In genomic region chr5:34486808-34487201, GRCh38 we compare ENCODE assay signal across 12 cellular contexts.
DNase-seq lines count a peak whose midpoint lies in the region; ATAC-seq, FAIRE-seq and TF ChIP-seq lines count a peak whose summit lies in the region.
"Had no signal": no experiment of that assay in that cellular context is flagged by ENCODE, and none has a peak within 500 bp of the region (broad histone marks: within the 10 kb centered on the region; RNA-seq: fewer than 3 reads in every experiment).

No MANE protein-coding gene starts in this region.

- TF ChIP-seq CTCF in OCI-LY3 (IDR thresholded peaks at IDR 0.05; ENCODE audit: low read depth, low read length) (no peak), H1 (IDR thresholded peaks at IDR 0.05; ENCODE audit: control extremely low read depth in 1 of 3, insufficient read depth in 1 of 3, low read depth in 1 of 3, low read length in 3 of 3) (no peak), transverse colon (IDR thresholded peaks at IDR 0.05) (no peak)

- no peak for TF ChIP-seq EP300 in H1 (IDR thresholded peaks at IDR 0.05; ENCODE audit: borderline replicate concordance in 1 of 2, low read depth in 2 of 2, low read length in 2 of 2)
- no peak for TF ChIP-seq EP300 in transverse colon (IDR thresholded peaks at IDR 0.05; ENCODE audit: low read depth)

- H2AFZ ChIP-seq in OCI-LY3 (ENCODE audit: low read depth, low read length): peak overlapping the region; percentile 46; the same call in 1 of the 2 replicates
- H2AFZ ChIP-seq in H1 (ENCODE audit: low read length): no peak overlapping the region
- no peak overlapping the region for H2AFZ ChIP-seq in Karpas-422 (ENCODE audit: low read length)

- H3K56ac ChIP-seq in H1 (replicated peaks; ENCODE audit: insufficient read length, low read depth, low read length): no peak overlapping the region

- CTCF ChIA-PET in H1 (lab: Charles Lee; ENCODE audit: partially characterized antibody): interaction anchor here (0.6 to 5.0 kb wide), 25 partner anchors 9 to 517 kb away, joined by 3 to 44 read pairs (median 6); no protein-coding TSS in a partner anchor

- H3K9ac ChIP-seq in OCI-LY3 (ENCODE audit: low read length) (no peak overlapping the region), H1 (replicated peaks in 1 of 4; ENCODE audit: extremely low read depth in 1 of 4, low read depth in 3 of 4, low read length in 3 of 4) (no peak overlapping the region), Karpas-422 (ENCODE audit: low read length) (no peak overlapping the region)
- H3K9ac ChIP-seq: BLaER1 treated with 17β-estradiol and CSF1 and Interleukin-3, amounts not matched to agents 10 nM and 100 nM had no signal

- intact Hi-C loops in transverse colon (cut with DNase I; ENCODE audit: low total_unique reads): loop anchor here (1.0 kb wide), 1 partner anchor 411 kb away; no protein-coding TSS in a partner anchor

- peak in 1 of 2 experiments; percentile 24 for DNase-seq in H1 (ENCODE audit: low read depth in 1 of 2, low spot score in 2 of 2)
- no peak for DNase-seq in transverse colon
- DNase-seq in Karpas-422: no peak
- no peak for DNase-seq in NCI-H446 (lab: John Stamatoyannopoulos, UW)
- DNase-seq in activated T-cell treated with anti-CD3 and anti-CD28 coated beads for 4 hours: no peak

- H2AK5ac ChIP-seq in H1 (ENCODE audit: low read depth, low read length): no peak overlapping the region

- TF ChIP-seq POLR2A in H1 (IDR thresholded peaks at IDR 0.05; ENCODE audit: control extremely low read depth in 1 of 2, low read depth in 2 of 2, low read length in 2 of 2) (no peak), transverse colon (IDR thresholded peaks at IDR 0.05) (no peak)

- peak overlapping the region; percentile 46 for H4K91ac ChIP-seq in H1 (replicated peaks; ENCODE audit: insufficient read length, low read length)

- in situ Hi-C loops in transverse colon (cut with MboI; ENCODE audit: low pct_ligation_motif_present in 1 of 4, low pct_unique_long_range_greater_than_20kb in 1 of 4, low sequenced_read_pairs in 3 of 4): loop anchor here (10.0 to 25.0 kb wide), 2 partner anchors 418 to 525 kb away; no protein-coding TSS in a partner anchor

- H3K14ac ChIP-seq in H1 (ENCODE audit: insufficient read length): no peak overlapping the region

- H3K4me2 ChIP-seq in OCI-LY3 (ENCODE audit: low read length) (peak overlapping the region; percentile 60), H1 (ENCODE audit: insufficient read depth in 1 of 2, low read depth in 2 of 2, low read length in 2 of 2) (no peak overlapping the region), Karpas-422 (ENCODE audit: low read depth, low read length, poor library complexity, severe bottlenecking) (no peak overlapping the region)
- H3K4me2 ChIP-seq: BLaER1 treated with 17β-estradiol and CSF1 and Interleukin-3, amounts not matched to agents 10 nM and 100 nM had no signal

- H4K20me1 ChIP-seq in OCI-LY3 (ENCODE audit: insufficient read depth, low read length): no peaks in the 10 kb centered on the region
- H4K20me1 ChIP-seq in H1 (replicated peaks in 1 of 2; ENCODE audit: control insufficient read depth in 1 of 2, insufficient read depth in 2 of 2, low read length in 2 of 2): no peaks in the 10 kb centered on the region
- H4K20me1 ChIP-seq in Karpas-422 (ENCODE audit: insufficient read depth, low read depth, low read length): no peaks in the 10 kb centered on the region
- H4K20me1 ChIP-seq: BLaER1 treated with 17β-estradiol and CSF1 and Interleukin-3, amounts not matched to agents 10 nM and 100 nM had no signal

- H3K4me1 ChIP-seq in OCI-LY3 (ENCODE audit: low read length) (peaks cover 34% of the 10 kb centered on the region), H1 (replicated peaks in 1 of 4; ENCODE audit: control insufficient read depth in 3 of 4, insufficient read depth in 4 of 4, low read length in 3 of 4) (peaks cover 6 to 30% (median 16%) of the 10 kb centered on the region in 4 experiments; a peak in 6 of 7 replicates), mesodermal cell (ENCODE audit: control insufficient read depth, insufficient read depth, low read length, poor library complexity, severe bottlenecking) (peaks cover 29% of the 10 kb centered on the region), transverse colon (peaks cover 0 to 18% (median 4%) of the 10 kb centered on the region in 4 donors), Karpas-422 (ENCODE audit: low read length) (peaks cover 3% of the 10 kb centered on the region; the same call in 1 of the 2 replicates)

- no peak overlapping the region for H2BK20ac ChIP-seq in H1 (ENCODE audit: low read length)

- 59% methylated on average over 3 of the region's 3 CpGs; no CpG with 5 or more reads in 1 of the 2 experiments for WGBS in H1 (ENCODE audit: extremely low coverage in 1 of 2, insufficient coverage in 1 of 2, insufficient read length in 1 of 2, insufficient replicate concordance in 2 of 2, low coverage in 1 of 2, low lambda C conversion rate in 2 of 2, missing lambda C conversion rate in 1 of 2), 2 experiments
- WGBS in mesodermal cell (ENCODE audit: insufficient coverage in 2 of 2), 2 experiments: 71% methylated on average over 1 of the region's 3 CpGs; no CpG with 5 or more reads in 1 of the 2 experiments
- 43% methylated on average over 3 of the region's 3 CpGs for WGBS in transverse colon (ENCODE audit: low coverage in 1 of 2), 2 donors

- H3K23me2 ChIP-seq in H1 (ENCODE audit: low read depth, low read length): no peaks in the 10 kb centered on the region

- H3K27me3 ChIP-seq in OCI-LY3 (ENCODE audit: low read depth, low read length) (no peaks in the 10 kb centered on the region), H1 (replicated peaks in 1 of 4; ENCODE audit: control insufficient read depth in 3 of 4, extremely low read depth in 1 of 4, insufficient read depth in 3 of 4, low read length in 3 of 4) (no peaks in the 10 kb centered on the region), transverse colon (no peaks in the 10 kb centered on the region), Karpas-422 (ENCODE audit: low read length) (no peaks in the 10 kb centered on the region)
- H3K27me3 ChIP-seq: BLaER1 treated with 17β-estradiol and CSF1 and Interleukin-3, amounts not matched to agents 10 nM and 100 nM; gastrocnemius medialis; SJCRH30 had no signal

- no peaks in the 10 kb centered on the region for H3K36me3 ChIP-seq in OCI-LY3 (replicated peaks; ENCODE audit: low read depth, low read length)
- no peaks in the 10 kb centered on the region for H3K36me3 ChIP-seq in H1 (ENCODE audit: control insufficient read depth in 2 of 4, insufficient read depth in 4 of 4, low read length in 3 of 4)
- H3K36me3 ChIP-seq in mesodermal cell (ENCODE audit: control insufficient read depth, insufficient read depth, low read length): no peaks in the 10 kb centered on the region
- H3K36me3 ChIP-seq in transverse colon: no peaks in the 10 kb centered on the region
- H3K36me3 ChIP-seq in Karpas-422 (ENCODE audit: insufficient read depth, low read length): no peaks in the 10 kb centered on the region
- H3K36me3 ChIP-seq: BLaER1 treated with 17β-estradiol and CSF1 and Interleukin-3, amounts not matched to agents 10 nM and 100 nM; gastrocnemius medialis; SJCRH30 had no signal

- no peak for FAIRE-seq in H1 (lab: Jason Lieb, UNC)

- H2BK120ac ChIP-seq in H1 (replicated peaks; ENCODE audit: low read depth, low read length): peak overlapping the region; percentile 78

- H3K79me1 ChIP-seq in H1 (ENCODE audit: low read depth, low read length): no peaks in the 10 kb centered on the region

- POLR2A ChIA-PET in H1 (lab: Charles Lee; ENCODE audit: partially characterized antibody): interaction anchor here (0.7 to 3.4 kb wide), 6 partner anchors 12 to 443 kb away, joined by 3 to 22 read pairs (median 3); partner anchors contain the start of genes BRIX1, RAD1 and RAI14

- H2BK12ac ChIP-seq in H1 (ENCODE audit: low read depth, low read length): 0 out of 2 replicates have a peak overlapping the region, but pooled peaks have one; percentile 21

- H3K4ac ChIP-seq in H1 (replicated peaks; ENCODE audit: insufficient read length, low read depth, low read length): no peak overlapping the region

- H3K9me3 ChIP-seq in OCI-LY3 (ENCODE audit: insufficient read depth, low read length) (no peaks in the 10 kb centered on the region), H1 (ENCODE audit: insufficient read depth in 2 of 2, low read depth in 1 of 2, low read length in 1 of 2) (peaks cover 5 to 9% of the 10 kb centered on the region in 2 experiments; a peak in 3 of 4 replicates), mesodermal cell (ENCODE audit: control insufficient read depth, low read length) (no peaks in the 10 kb centered on the region), transverse colon (no peaks in the 10 kb centered on the region), Karpas-422 (ENCODE audit: low read length) (no peaks in the 10 kb centered on the region)
- H3K9me3 ChIP-seq: gastrocnemius medialis, SJCRH30 had no signal

- no peak overlapping the region for H4K8ac ChIP-seq in H1 (ENCODE audit: extremely low read depth, insufficient read depth, low read length)

- H3K27ac ChIP-seq in OCI-LY3 (ENCODE audit: low read length): no peak overlapping the region
- no peak overlapping the region for H3K27ac ChIP-seq in H1 (ENCODE audit: low read depth, low read length)
- peak overlapping the region; percentile 13 for H3K27ac ChIP-seq in mesodermal cell (ENCODE audit: low read depth, low read length, severe bottlenecking)
- H3K27ac ChIP-seq in transverse colon: peak overlapping the region in 3 of 4 donors; percentile 7 to 56 (median 48)
- no peak overlapping the region for H3K27ac ChIP-seq in Karpas-422 (ENCODE audit: low read length)
- H3K27ac ChIP-seq: BLaER1 treated with 17β-estradiol and CSF1 and Interleukin-3, amounts not matched to agents 10 nM and 100 nM; gastrocnemius medialis; HL-60; SJCRH30 had no signal

- no peak for TF ChIP-seq RAD21 in H1 (IDR thresholded peaks at IDR 0.05 in 1 of 2, conservative IDR thresholded peaks at IDR 0.05 in 1 of 2; ENCODE audit: low read depth in 2 of 2, low read length in 2 of 2)

- H3K9me2 ChIP-seq in Karpas-422 (replicated peaks; ENCODE audit: insufficient read depth, low read length): no peaks in the 10 kb centered on the region

- no peak for ATAC-seq in GM21825 (IDR thresholded peaks at IDR 0.05; ENCODE audit: unreplicated experiment)

- no peak overlapping the region for H3K18ac ChIP-seq in H1 (ENCODE audit: extremely low read depth, low read length)

- H2BK5ac ChIP-seq in H1 (ENCODE audit: low read depth, low read length): peak overlapping the region; percentile 19; the same call in 1 of the 2 replicates

- H3K79me2 ChIP-seq in OCI-LY3 (ENCODE audit: low read length) (no peaks in the 10 kb centered on the region), H1 (ENCODE audit: control insufficient read depth in 1 of 2, insufficient read depth in 2 of 2, low read length in 2 of 2) (no peaks in the 10 kb centered on the region), Karpas-422 (ENCODE audit: low read length) (no peaks in the 10 kb centered on the region)

- H3K4me3 ChIP-seq in OCI-LY3 (ENCODE audit: low read length) (no peak overlapping the region), H1 (ENCODE audit: extremely low read depth in 1 of 4, insufficient read depth in 2 of 4, low read depth in 3 of 4, low read length in 4 of 4) (no peak overlapping the region), mesodermal cell (ENCODE audit: extremely low read depth, insufficient read depth, low read length, poor library complexity, severe bottlenecking) (no peak overlapping the region), transverse colon (no peak overlapping the region), Karpas-422 (ENCODE audit: low read length) (no peak overlapping the region)
- H3K4me3 ChIP-seq: BLaER1 treated with 17β-estradiol and CSF1 and Interleukin-3, amounts not matched to agents 10 nM and 100 nM; gastrocnemius medialis; SJCRH30 had no signal

- no peak overlapping the region for H2BK15ac ChIP-seq in H1 (ENCODE audit: low read length)

- no peak overlapping the region for H4K5ac ChIP-seq in H1 (ENCODE audit: insufficient read length, low read depth, low read length)

- H3K23ac ChIP-seq in H1 (ENCODE audit: insufficient read length): no peak overlapping the region

Comparison
In these comparisons a context has a peak if more than half of its experiments do, and no peak if none do; other contexts are left out.
1. H3K27ac ChIP-seq: peak in mesodermal cell (single experiment) and transverse colon (3 of 4); none in OCI-LY3 (single experiment), H1 (single experiment) and Karpas-422 (single experiment).